9 cellular contexts compared by ENCODE assay signal in the genomic region with DNA sequence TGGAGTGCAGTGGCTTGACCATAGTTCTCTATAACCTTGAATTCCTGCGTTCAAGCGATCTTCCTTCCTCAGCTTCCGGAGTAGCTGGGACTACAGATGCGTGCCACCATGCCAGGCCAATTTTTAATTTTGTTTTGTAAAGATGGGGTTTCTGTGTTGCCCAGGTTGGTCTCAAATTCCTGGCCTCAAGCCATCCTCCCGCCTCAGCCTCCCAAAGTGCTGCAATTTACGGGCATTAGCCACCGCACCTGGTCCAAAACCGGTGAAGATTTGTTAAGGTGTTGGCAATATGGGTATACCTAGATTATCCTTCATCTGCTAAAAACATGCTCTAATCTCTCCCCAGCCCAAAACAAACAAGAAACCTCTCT. TPM values are rescaled to one million over a fixed set of nuclear protein-coding genes. Genes with fewer than 3 reads are reported as not detected.
A peak's percentile ranks its signal among the peaks of the same experiment; 100 is the strongest.
DNase-seq lines count a peak whose midpoint lies in the region; ATAC-seq, FAIRE-seq and TF ChIP-seq lines count a peak whose summit lies in the region.
"Had no signal": no experiment of that assay in that cellular context is flagged by ENCODE, and none has a peak within 500 bp of the region (broad histone marks: within the 10 kb centered on the region; RNA-seq: fewer than 3 reads in every experiment).

No MANE protein-coding gene starts in this region.

- no peaks in the 10 kb centered on the region for H3K27me3 Mint-ChIP-seq in T-helper 1 cell treated with Interleukin-12 subunit alpha and Interleukin-12 subunit beta and Interleukin-4 antibody, amounts not matched to agents 30 μg/mL and 1 μg/mL, for 36 hours (ENCODE audit: low read depth)
- no peaks in the 10 kb centered on the region for H3K27me3 Mint-ChIP-seq in activated CD8-positive, alpha-beta T cell treated with anti-CD3 and anti-CD28 coated beads, Interleukin-2, amount 10 ng/mL, durations not matched to agents 7 days and 5 days (ENCODE audit: low read depth)

- H3K27ac Mint-ChIP-seq in T-helper 1 cell treated with Interleukin-12 subunit alpha and Interleukin-12 subunit beta and Interleukin-4 antibody, amounts not matched to agents 30 μg/mL and 1 μg/mL, for 36 hours = no peak overlapping the region
- no peak overlapping the region for H3K27ac Mint-ChIP-seq in activated CD8-positive, alpha-beta T cell treated with anti-CD3 and anti-CD28 coated beads, Interleukin-2, amount 10 ng/mL, durations not matched to agents 7 days and 5 days

- H3K9me3 ChIP-seq in K562 (replicated peaks; ENCODE audit: control insufficient read depth, insufficient read depth, low read depth, low read length) (no peaks in the 10 kb centered on the region), lower lobe of right lung (no peaks in the 10 kb centered on the region), tibial nerve (no peaks in the 10 kb centered on the region)

- H3K79me2 ChIP-seq in K562 (ENCODE audit: control insufficient read depth, insufficient read depth, low read length) = peaks cover 45% of the 10 kb centered on the region

- H3K27ac ChIP-seq in K562 (ENCODE audit: extremely low read depth, low read depth, low read length) = peak overlapping the region; percentile 98
- peak overlapping the region; percentile 98 for H3K27ac ChIP-seq in lower lobe of right lung
- peak overlapping the region; percentile 96 to 99 (median 96) for H3K27ac ChIP-seq in tibial nerve

- no peaks in the 10 kb centered on the region for H3K9me1 ChIP-seq in K562 (ENCODE audit: control insufficient read depth, insufficient read depth, low read length)

- H3K27me3 ChIP-seq in K562 (ENCODE audit: control insufficient read depth in 2 of 2, insufficient read depth in 2 of 2, low read length in 2 of 2) (no peaks in the 10 kb centered on the region), lower lobe of right lung (ENCODE audit: low read depth) (no peaks in the 10 kb centered on the region), tibial nerve (no peaks in the 10 kb centered on the region)

- FAIRE-seq in K562 (lab: Jason Lieb, UNC) = no peak

- POLR2A ChIA-PET in K562 (lab: Yijun Ruan, JAX) = interaction anchor here (0.7 to 3.0 kb wide), 15 partner anchors 9 to 259 kb away, joined by 3 to 16 read pairs (median 4); no protein-coding TSS in a partner anchor
- POLR2A ChIA-PET in activated CD8-positive, alpha-beta T cell treated with anti-CD3 and anti-CD28 coated beads, Interleukin-2, amount 10 ng/mL, durations not matched to agents 7 days and 5 days (lab: Charles Lee) = interaction anchor here (0.6 to 3.4 kb wide), 6 partner anchors 9 to 1836 kb away, joined by 3 to 19 read pairs (median 12); no protein-coding TSS in a partner anchor

- BruUV-seq in K562 (replicated peaks; lab: Mats Ljungman, UMichigan) = no TSS peak

- H4K20me1 ChIP-seq in K562 (replicated peaks; ENCODE audit: control insufficient read depth, insufficient read depth, low read length) = peaks cover 13% of the 10 kb centered on the region; the same call in 1 of the 2 replicates

- H3K4me1 ChIP-seq in K562 (replicated peaks in 1 of 2; ENCODE audit: control insufficient read depth in 2 of 2, insufficient read depth in 2 of 2, low read length in 2 of 2) = peaks cover 16 to 22% of the 10 kb centered on the region in 2 experiments; a peak in 4 of 5 replicates
- peaks cover 32% of the 10 kb centered on the region for H3K4me1 ChIP-seq in lower lobe of right lung
- peaks cover 0 to 38% (median 22%) of the 10 kb centered on the region in 4 donors for H3K4me1 ChIP-seq in tibial nerve

- peaks cover 16% of the 10 kb centered on the region for H3K4me1 Mint-ChIP-seq in T-helper 1 cell treated with Interleukin-12 subunit alpha and Interleukin-12 subunit beta and Interleukin-4 antibody, amounts not matched to agents 30 μg/mL and 1 μg/mL, for 36 hours (ENCODE audit: low read depth)
- peaks cover 6% of the 10 kb centered on the region for H3K4me1 Mint-ChIP-seq in activated CD8-positive, alpha-beta T cell treated with anti-CD3 and anti-CD28 coated beads, Interleukin-2, amount 10 ng/mL, durations not matched to agents 7 days and 5 days (ENCODE audit: low read depth)

- peak overlapping the region; percentile 90 to 95; a peak in 3 of 4 replicates for H3K9ac ChIP-seq in K562 (ENCODE audit: insufficient read depth in 1 of 2, low read depth in 2 of 2, low read length in 2 of 2)

- intact Hi-C loops in K562 (cut with micrococcal nuclease) (loop anchor here (5.0 kb wide), 2 partner anchors 36 to 39 kb away; no protein-coding TSS in a partner anchor), lower lobe of right lung (cut with DNase I) (no loop called here)

- peaks cover 3% of the 10 kb centered on the region for H3K36me3 Mint-ChIP-seq in T-helper 1 cell treated with Interleukin-12 subunit alpha and Interleukin-12 subunit beta and Interleukin-4 antibody, amounts not matched to agents 30 μg/mL and 1 μg/mL, for 36 hours (ENCODE audit: low read depth)
- no peaks in the 10 kb centered on the region for H3K36me3 Mint-ChIP-seq in activated CD8-positive, alpha-beta T cell treated with anti-CD3 and anti-CD28 coated beads, Interleukin-2, amount 10 ng/mL, durations not matched to agents 7 days and 5 days (ENCODE audit: low read depth)

- TF ChIP-seq EP300 in K562 (IDR thresholded peaks at IDR 0.05; ENCODE audit: low read length) = no peak
- TF ChIP-seq EP300 in tibial nerve (IDR thresholded peaks at IDR 0.05) = no peak

- no peak for TF ChIP-seq CTCF in K562 (IDR thresholded peaks at IDR 0.05 in 2 of 3, conservative IDR thresholded peaks at IDR 0.05 in 1 of 3; ENCODE audit: insufficient read depth in 2 of 3, low read depth in 1 of 3, low read length in 3 of 3)
- TF ChIP-seq CTCF in lower lobe of right lung (IDR thresholded peaks at IDR 0.05) = no peak
- no peak for TF ChIP-seq CTCF in tibial nerve (IDR thresholded peaks at IDR 0.05)

- TF ChIP-seq POLR2A in K562 (conservative IDR thresholded peaks at IDR 0.05) (no peak), tibial nerve (IDR thresholded peaks at IDR 0.05) (no peak)

- ATAC-seq in K562 (no peak), lower lobe of right lung (no peak), HG02759 (IDR thresholded peaks at IDR 0.05; ENCODE audit: unreplicated experiment) (no peak)
- ATAC-seq in activated CD8-positive, alpha-beta T cell treated with anti-CD3 and anti-CD28 coated beads, Interleukin-2, amount 10 ng/mL, durations not matched to agents 7 days and 5 days = no peak

- peak overlapping the region; percentile 83 for H3K4me3 Mint-ChIP-seq in T-helper 1 cell treated with Interleukin-12 subunit alpha and Interleukin-12 subunit beta and Interleukin-4 antibody, amounts not matched to agents 30 μg/mL and 1 μg/mL, for 36 hours
- no peak overlapping the region for H3K4me3 Mint-ChIP-seq in activated CD8-positive, alpha-beta T cell treated with anti-CD3 and anti-CD28 coated beads, Interleukin-2, amount 10 ng/mL, durations not matched to agents 7 days and 5 days

- no peak for TF ChIP-seq RAD21 in K562 (CRISPR knock-in tag; conservative IDR thresholded peaks at IDR 0.05 in 1 of 2, IDR thresholded peaks at IDR 0.05 in 1 of 2)

- peak overlapping the region; percentile 97 for H2AFZ ChIP-seq in K562 (ENCODE audit: low read depth, low read length)

- DNase-seq in T-helper 1 cell (no peak), K562 (ENCODE audit: extremely low read depth in 1 of 4, low spot score in 3 of 4) (no peak), lower lobe of right lung (no peak), tibial nerve (ENCODE audit: low spot score in 2 of 2) (no peak), NCI-H1417 treated with DMSO at 0.1 percent for 48 hours (lab: John Stamatoyannopoulos, UW) (no peak)
- DNase-seq in activated CD8-positive, alpha-beta T cell treated with anti-CD3 and anti-CD28 coated beads, Interleukin-2, amount 10 ng/mL, durations not matched to agents 7 days and 5 days = no peak
- DNase-seq: cortex of kidney had no signal

- 63% methylated on average over 8 of the region's 8 CpGs for WGBS in K562 (ENCODE audit: insufficient coverage, low coverage, missing lambda C conversion rate)
- WGBS in tibial nerve, 2 donors = 89 to 92% methylated on average over 8 of the region's 8 CpGs

- H3K4me2 ChIP-seq in K562 (ENCODE audit: insufficient read depth, low read length) = peak overlapping the region; percentile 100

- H3K36me3 ChIP-seq in K562 (ENCODE audit: control insufficient read depth, insufficient read depth, low read length) (no peaks in the 10 kb centered on the region), lower lobe of right lung (no peaks in the 10 kb centered on the region), tibial nerve (no peaks in the 10 kb centered on the region)

- no peaks in the 10 kb centered on the region for H3K9me3 Mint-ChIP-seq in T-helper 1 cell treated with Interleukin-12 subunit alpha and Interleukin-12 subunit beta and Interleukin-4 antibody, amounts not matched to agents 30 μg/mL and 1 μg/mL, for 36 hours
- H3K9me3 Mint-ChIP-seq in activated CD8-positive, alpha-beta T cell treated with anti-CD3 and anti-CD28 coated beads, Interleukin-2, amount 10 ng/mL, durations not matched to agents 7 days and 5 days (ENCODE audit: insufficient read depth) = no peaks in the 10 kb centered on the region

- CTCF ChIA-PET in K562 (lab: Yijun Ruan, JAX; ENCODE audit: low intra/inter-chr PET ratio) = no interaction called here
- CTCF ChIA-PET in activated CD8-positive, alpha-beta T cell treated with anti-CD3 and anti-CD28 coated beads, Interleukin-2, amount 10 ng/mL, durations not matched to agents 7 days and 5 days (lab: Charles Lee) = interaction anchor here (1.0 to 2.7 kb wide), 4 partner anchors 9 to 63 kb away, joined by 4 to 12 read pairs (median 6); a partner anchor contains a TSS

- H3K4me3 ChIP-seq in K562 (peak overlapping the region; percentile 90), lower lobe of right lung (peak overlapping the region; percentile 93), tibial nerve (peak overlapping the region; percentile 36 to 93 (median 57))

- in situ Hi-C loops in K562 (cut with MboI) = no loop called here

RNA-seq across cellular contexts. Expression of a gene that starts 1.3 kb away (rescaled TPM):
- total RNA-seq in K562 (2011; cell fraction: chromatin; rRNA removed; ENCODE audit: low replicate concordance) = 11.0 and 50.4 TPM in 2 replicates
- 13.0 and 13.6 TPM in 2 replicates for total RNA-seq in K562 (2011; cell fraction: nucleolus; rRNA removed)
- 19.3 and 21.9 TPM in 2 replicates for total RNA-seq in K562 (2011; cell fraction: nucleoplasm; rRNA removed)
- total RNA-seq in K562 (2014; rRNA removed) = 7.1 and 9.3 TPM in 2 replicates
- total RNA-seq in K562 (2014; rRNA removed; fragmentation: Illumina TruSeq; extraction: Trizol) = 11.6 and 14.7 TPM in 2 replicates
- total RNA-seq in K562 (2015; rRNA removed; fragmentation: Illumina TruSeq; extraction: Trizol) = 10.3 and 13.1 TPM in 2 replicates
- 5.9 and 7.4 TPM in 2 replicates for total RNA-seq in K562 (2021)
- polyA plus RNA-seq in K562 (2011; rRNA removed) = 6.3 and 7.5 TPM in 2 replicates
- 1.5 and 3.2 TPM in 2 replicates for polyA plus RNA-seq in K562 (2011; cell fraction: cytosol; rRNA removed)
- 6.9 and 8.7 TPM in 2 replicates for polyA plus RNA-seq in K562 (2011; cell fraction: nucleus; rRNA removed)
- polyA plus RNA-seq in K562 (2012) = 6.0 and 9.5 TPM in 2 replicates
- 7.3 and 9.8 TPM in 2 replicates for polyA plus RNA-seq in K562 (2014; fragmentation: Illumina TruSeq; extraction: Trizol)
- polyA plus RNA-seq in K562 (2014; fragmentation: Nextera tagmentation; extraction: Ambion mirVana) = 1 to 10 TPM; 1.7 to 2.2 TPM
- polyA plus RNA-seq in K562 (2014; rRNA removed) = 3.2 and 7.7 TPM in 2 replicates
- 23.6 and 24.8 TPM in 2 replicates for polyA minus RNA-seq in K562 (2011; rRNA and poly(A)+ RNA removed)
- 5.6 and 7.8 TPM in 2 replicates for polyA minus RNA-seq in K562 (2011; cell fraction: cytosol; rRNA and poly(A)+ RNA removed)
- 7.0 and 11.0 TPM in 2 replicates for polyA minus RNA-seq in K562 (2011; cell fraction: nucleus; rRNA and poly(A)+ RNA removed)
- total RNA-seq in lower lobe of right lung = 16.0 TPM
- 10 to 100 TPM; 19.8 to 29.1 (median 25.9) TPM for total RNA-seq in tibial nerve
- total RNA-seq in activated CD8-positive, alpha-beta T cell treated with anti-CD3 and anti-CD28 coated beads, Interleukin-2, amount 10 ng/mL, durations not matched to agents 7 days and 5 days = 10 to 100 TPM; 18.4 to 19.7 TPM
